In the genomic region with DNA sequence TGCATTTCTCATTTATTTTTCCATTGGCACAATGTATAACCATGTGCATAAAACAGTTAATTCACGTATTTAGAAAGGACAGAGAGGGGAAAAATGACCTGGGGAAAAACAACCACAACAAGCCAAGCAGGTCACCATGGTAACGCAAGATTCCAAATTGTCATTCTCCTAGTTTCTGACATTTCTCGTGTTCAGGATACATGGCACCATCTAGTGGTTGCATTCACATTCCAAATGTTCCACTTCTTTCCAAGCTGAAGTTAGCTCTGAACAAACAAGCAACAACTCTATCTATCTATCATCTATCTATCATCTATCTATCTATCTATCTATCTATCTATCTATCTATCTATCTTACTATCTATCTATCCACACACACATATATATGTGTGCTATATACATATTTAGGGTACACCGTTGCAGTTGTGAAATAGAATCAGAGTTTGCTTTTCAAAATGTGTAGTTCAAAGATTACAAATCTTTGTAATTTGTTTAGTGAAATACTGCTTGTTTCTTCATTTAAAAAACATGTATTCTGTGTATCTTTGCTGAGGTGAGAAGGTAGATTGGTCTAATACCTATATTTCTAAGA, we compare ENCODE assay signal across 8 cellular contexts.
DNase-seq lines count a peak whose midpoint lies in the region; ATAC-seq and TF ChIP-seq lines count a peak whose summit lies in the region.

No MANE protein-coding gene starts in this region.

- H2AK5ac ChIP-seq in mesendoderm (ENCODE audit: low read length): no peak overlapping the region

- no peaks in the 10 kb centered on the region for H3K9me3 ChIP-seq in HEK293 (ENCODE audit: control insufficient read depth, insufficient read depth, low read depth, low read length)

- POLR2A ChIA-PET in HEK293 (lab: Yijun Ruan, JAX): no interaction called here

- no peak overlapping the region for H4K8ac ChIP-seq in mesendoderm (ENCODE audit: low read depth, low read length)

- H3K9ac ChIP-seq in mesendoderm (ENCODE audit: low read length): no peak overlapping the region

- ATAC-seq in HG02970 (IDR thresholded peaks at IDR 0.05; ENCODE audit: low FRiP score, unreplicated experiment): no peak

- no peak overlapping the region for H3K4ac ChIP-seq in mesendoderm (ENCODE audit: low read depth, low read length)

- H3K4me1 ChIP-seq in HEK293 (ENCODE audit: control insufficient read depth, insufficient read depth, low read length) (no peaks in the 10 kb centered on the region), mesendoderm (ENCODE audit: control insufficient read depth, low read depth, low read length) (no peaks in the 10 kb centered on the region)

- H3K18ac ChIP-seq in mesendoderm (ENCODE audit: low read length): no peak overlapping the region

- no peak overlapping the region for H2BK5ac ChIP-seq in mesendoderm (ENCODE audit: low read length)

- WGBS in mesendoderm (ENCODE audit: extremely low coverage, insufficient coverage, low lambda C conversion rate): no CpG with 5 or more reads among the region's 4 CpGs

- CTCF ChIA-PET in HEK293 (lab: Yijun Ruan, JAX): interaction anchor here (0.6 to 2.1 kb wide), 14 partner anchors 9 to 1646 kb away, joined by 3 to 7 read pairs (median 4); no protein-coding TSS in a partner anchor

- no peak overlapping the region for H4K5ac ChIP-seq in mesendoderm (ENCODE audit: low read length)

- H2BK120ac ChIP-seq in mesendoderm (ENCODE audit: low read depth, low read length): no peak overlapping the region

- H3K4me2 ChIP-seq in mesendoderm (ENCODE audit: low read length): no peak overlapping the region

- no peak overlapping the region for H3K56ac ChIP-seq in mesendoderm (ENCODE audit: low read length)

- H3K36me3 ChIP-seq in HEK293 (ENCODE audit: control insufficient read depth in 2 of 2, insufficient read depth in 1 of 2, low read length in 2 of 2) (no peaks in the 10 kb centered on the region), mesendoderm (ENCODE audit: control insufficient read depth, insufficient read depth, low read length) (no peaks in the 10 kb centered on the region)

- H3K4me3 ChIP-seq in HEK293 (ENCODE audit: low read depth, low read length) (no peak overlapping the region), mesendoderm (ENCODE audit: low read length) (no peak overlapping the region)

- DNase-seq in NCI-H2107 treated with DMSO at 0.1 percent for 48 hours (lab: John Stamatoyannopoulos, UW; ENCODE audit: unreplicated experiment) (peak; percentile 20), NCI-H2107 (lab: John Stamatoyannopoulos, UW) (no peak), NCI-H69 (lab: John Stamatoyannopoulos, UW) (peak; percentile 58), mesendoderm (peak; percentile 93)
- peak; percentile 2 for DNase-seq in central memory CD4-positive, alpha-beta T cell
- DNase-seq in activated CD8-positive, alpha-beta memory T cell treated with anti-CD3 and anti-CD28 coated beads for 24 hours: no peak

- no peaks in the 10 kb centered on the region for H3K27me3 ChIP-seq in mesendoderm (ENCODE audit: insufficient read depth, low read length, poor library complexity)

- H3K27ac ChIP-seq in HEK293 (ENCODE audit: extremely low read depth, low read depth, low read length): no peak overlapping the region
- H3K27ac ChIP-seq in mesendoderm (ENCODE audit: low read depth, low read length): no peak overlapping the region

- peak; percentile 36; the same call in 1 of the 2 replicates for TF ChIP-seq CTCF in HEK293 (tag by site-specific recombination; IDR thresholded peaks at IDR 0.05)

- no peak overlapping the region for H2BK15ac ChIP-seq in mesendoderm (replicated peaks; ENCODE audit: low read depth)

- H3K79me1 ChIP-seq in mesendoderm (ENCODE audit: low read length): no peaks in the 10 kb centered on the region

- H3K23ac ChIP-seq in mesendoderm (ENCODE audit: low read length): no peak overlapping the region

- no peaks in the 10 kb centered on the region for H3K79me2 ChIP-seq in mesendoderm (ENCODE audit: control insufficient read depth, insufficient read depth, low read length)

TF ChIP-seq in HEK293, 187 proteins besides CTCF, POLR2A, EP300 and RAD21:
- no peak for TF ChIP-seq ZNF501 (tag by site-specific recombination; IDR thresholded peaks at IDR 0.05)
- TF ChIP-seq, protein P1, sequence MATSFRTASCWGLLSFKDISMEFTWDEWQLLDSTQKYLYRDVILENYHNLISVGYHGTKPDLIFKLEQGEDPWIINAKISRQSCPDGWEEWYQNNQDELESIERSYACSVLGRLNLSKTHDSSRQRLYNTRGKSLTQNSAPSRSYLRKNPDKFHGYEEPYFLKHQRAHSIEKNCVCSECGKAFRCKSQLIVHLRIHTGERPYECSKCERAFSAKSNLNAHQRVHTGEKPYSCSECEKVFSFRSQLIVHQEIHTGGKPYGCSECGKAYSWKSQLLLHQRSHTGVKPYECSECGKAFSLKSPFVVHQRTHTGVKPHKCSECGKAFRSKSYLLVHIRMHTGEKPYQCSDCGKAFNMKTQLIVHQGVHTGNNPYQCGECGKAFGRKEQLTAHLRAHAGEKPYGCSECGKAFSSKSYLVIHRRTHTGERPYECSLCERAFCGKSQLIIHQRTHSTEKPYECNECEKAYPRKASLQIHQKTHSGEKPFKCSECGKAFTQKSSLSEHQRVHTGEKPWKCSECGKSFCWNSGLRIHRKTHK (tag by site-specific recombination; IDR thresholded peaks at IDR 0.05): no peak
- TF ChIP-seq ZNF610 (tag by site-specific recombination; IDR thresholded peaks at IDR 0.05; ENCODE audit: borderline replicate concordance): no peak
- TF ChIP-seq SP7 (tag by site-specific recombination; IDR thresholded peaks at IDR 0.05): no peak
- TF ChIP-seq ZNF366 (tag by site-specific recombination; conservative IDR thresholded peaks at IDR 0.05): 0 out of 2 replicates have a peak, but pooled peaks have one; percentile 18
- TF ChIP-seq ZNF426 (tag by site-specific recombination; IDR thresholded peaks at IDR 0.05): no peak
- TF ChIP-seq KLF10 (tag by site-specific recombination; IDR thresholded peaks at IDR 0.05): no peak
- TF ChIP-seq, protein P2, sequence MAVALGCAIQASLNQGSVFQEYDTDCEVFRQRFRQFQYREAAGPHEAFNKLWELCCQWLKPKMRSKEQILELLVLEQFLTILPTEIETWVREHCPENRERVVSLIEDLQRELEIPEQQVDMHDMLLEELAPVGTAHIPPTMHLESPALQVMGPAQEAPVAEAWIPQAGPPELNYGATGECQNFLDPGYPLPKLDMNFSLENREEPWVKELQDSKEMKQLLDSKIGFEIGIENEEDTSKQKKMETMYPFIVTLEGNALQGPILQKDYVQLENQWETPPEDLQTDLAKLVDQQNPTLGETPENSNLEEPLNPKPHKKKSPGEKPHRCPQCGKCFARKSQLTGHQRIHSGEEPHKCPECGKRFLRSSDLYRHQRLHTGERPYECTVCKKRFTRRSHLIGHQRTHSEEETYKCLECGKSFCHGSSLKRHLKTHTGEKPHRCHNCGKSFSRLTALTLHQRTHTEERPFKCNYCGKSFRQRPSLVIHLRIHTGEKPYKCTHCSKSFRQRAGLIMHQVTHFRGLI (tag by site-specific recombination; IDR thresholded peaks at IDR 0.05): no peak
- peak; percentile 84 for TF ChIP-seq ZNF654 (tag by site-specific recombination; IDR thresholded peaks at IDR 0.05; ENCODE audit: low read depth)
- TF ChIP-seq, protein P3, sequence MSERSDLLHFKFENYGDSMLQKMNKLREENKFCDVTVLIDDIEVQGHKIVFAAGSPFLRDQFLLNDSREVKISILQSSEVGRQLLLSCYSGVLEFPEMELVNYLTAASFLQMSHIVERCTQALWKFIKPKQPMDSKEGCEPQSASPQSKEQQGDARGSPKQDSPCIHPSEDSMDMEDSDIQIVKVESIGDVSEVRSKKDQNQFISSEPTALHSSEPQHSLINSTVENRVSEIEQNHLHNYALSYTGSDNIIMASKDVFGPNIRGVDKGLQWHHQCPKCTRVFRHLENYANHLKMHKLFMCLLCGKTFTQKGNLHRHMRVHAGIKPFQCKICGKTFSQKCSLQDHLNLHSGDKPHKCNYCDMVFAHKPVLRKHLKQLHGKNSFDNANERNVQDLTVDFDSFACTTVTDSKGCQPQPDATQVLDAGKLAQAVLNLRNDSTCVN (tag by site-specific recombination; optimal IDR thresholded peaks at IDR 0.05): no peak
- TF ChIP-seq ZNF2 (tag by site-specific recombination; IDR thresholded peaks at IDR 0.05): no peak
- TF ChIP-seq ZNF658 (tag by site-specific recombination; IDR thresholded peaks at IDR 0.05): no peak
- no peak for TF ChIP-seq ZNF140 (tag by site-specific recombination; IDR thresholded peaks at IDR 0.05)
- TF ChIP-seq ZNF157 (tag by site-specific recombination; IDR thresholded peaks at IDR 0.05): no peak
- TF ChIP-seq ZNF785 (tag by site-specific recombination; IDR thresholded peaks at IDR 0.05): no peak
- TF ChIP-seq, protein P4, sequence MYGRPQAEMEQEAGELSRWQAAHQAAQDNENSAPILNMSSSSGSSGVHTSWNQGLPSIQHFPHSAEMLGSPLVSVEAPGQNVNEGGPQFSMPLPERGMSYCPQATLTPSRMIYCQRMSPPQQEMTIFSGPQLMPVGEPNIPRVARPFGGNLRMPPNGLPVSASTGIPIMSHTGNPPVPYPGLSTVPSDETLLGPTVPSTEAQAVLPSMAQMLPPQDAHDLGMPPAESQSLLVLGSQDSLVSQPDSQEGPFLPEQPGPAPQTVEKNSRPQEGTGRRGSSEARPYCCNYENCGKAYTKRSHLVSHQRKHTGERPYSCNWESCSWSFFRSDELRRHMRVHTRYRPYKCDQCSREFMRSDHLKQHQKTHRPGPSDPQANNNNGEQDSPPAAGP (tag by site-specific recombination; IDR thresholded peaks at IDR 0.05): no peak
- no peak for TF ChIP-seq PRDM1 (tag by site-specific recombination; IDR thresholded peaks at IDR 0.05)

Comparison
In these comparisons a context has a peak if more than half of its experiments do, and no peak if none do; other contexts are left out.
1. DNase-seq: peak in NCI-H2107 treated with DMSO at 0.1 percent for 48 hours (single experiment), NCI-H69 (single experiment), central memory CD4-positive, alpha-beta T cell (single experiment) and mesendoderm (single experiment); none in NCI-H2107 (single experiment) and activated CD8-positive, alpha-beta memory T cell treated with anti-CD3 and anti-CD28 coated beads for 24 hours (single experiment).